Comparison of ENCODE assay signal across 16 cellular contexts in genomic region chr11:101706541-101706940, GRCh38.
A peak's percentile ranks its signal among the peaks of the same experiment; 100 is the strongest.
DNase-seq lines count a peak whose midpoint lies in the region; ATAC-seq and TF ChIP-seq lines count a peak whose summit lies in the region.
"Had no signal": no experiment of that assay in that cellular context is flagged by ENCODE, and none has a peak within 500 bp of the region (broad histone marks: within the 10 kb centered on the region; RNA-seq: fewer than 3 reads in every experiment).

No MANE protein-coding gene starts in this region.

- H3K9ac ChIP-seq in mesenchymal stem cell (ENCODE audit: low read length): no peak overlapping the region

- BruUV-seq in PC-9 (replicated peaks; lab: Mats Ljungman, UMichigan): no TSS peak

- no peak overlapping the region for H2BK12ac ChIP-seq in mesenchymal stem cell (ENCODE audit: low read length in 2 of 2)

- POLR2A ChIA-PET in PC-9 (lab: Charles Lee; ENCODE audit: unreplicated experiment): no interaction called here

- H3K9me2 ChIP-seq in PC-9 (ENCODE audit: insufficient read depth): no peaks in the 10 kb centered on the region

- no peak overlapping the region for H3K23ac ChIP-seq in mesenchymal stem cell (ENCODE audit: low read length in 2 of 2)

- DNase-seq in Caki2 (ENCODE audit: low read depth) (peak; percentile 16), PC-9 (peak in 1 of 2 experiments; percentile 60), epithelial cell of esophagus (ENCODE audit: low read depth) (peak; percentile 85), mesenchymal stem cell (peak; percentile 81), GM10266 (ENCODE audit: extremely low spot score) (no peak), Right ventricle myocardium superior (no peak)
- DNase-seq: activated CD8-positive, alpha-beta T cell treated with anti-CD3 and anti-CD28 coated beads for 36 hours; left colon; NCI-H1092 treated with DMSO at 0.1 percent for 48 hours; T-cell; testis; WERI-Rb-1 had no signal

- H3K4me1 ChIP-seq in PC-9 (replicated peaks; ENCODE audit: insufficient read depth): peaks cover 11% of the 10 kb centered on the region
- H3K4me1 ChIP-seq in mesenchymal stem cell (ENCODE audit: control insufficient read depth, insufficient read depth, low read depth, low read length): peaks cover 5% of the 10 kb centered on the region
- H3K4me1 ChIP-seq: testis had no signal

- no peaks in the 10 kb centered on the region for H3K79me1 ChIP-seq in mesenchymal stem cell (replicated peaks; ENCODE audit: low read length, poor library complexity, severe bottlenecking)

- H3F3A ChIP-seq in PC-9 (ENCODE audit: insufficient read depth, low read depth): no peaks in the 10 kb centered on the region

- no peak overlapping the region for H3K14ac ChIP-seq in mesenchymal stem cell (ENCODE audit: low read length in 2 of 2)

- H2BK5ac ChIP-seq in mesenchymal stem cell (ENCODE audit: low read depth, low read length, poor library complexity, severe bottlenecking): no peak overlapping the region

- no peaks in the 10 kb centered on the region for H3K79me2 ChIP-seq in PC-9 (ENCODE audit: low read depth)

- H3K27me3 ChIP-seq in PC-9 (ENCODE audit: insufficient read depth, low read depth): no peaks in the 10 kb centered on the region
- no peaks in the 10 kb centered on the region for H3K27me3 ChIP-seq in mesenchymal stem cell (ENCODE audit: control insufficient read depth in 1 of 2, insufficient read depth in 1 of 2, low read length in 2 of 2)
- H3K27me3 ChIP-seq: testis had no signal

- H3K4me3 ChIP-seq in PC-9 (no peak overlapping the region), epithelial cell of esophagus (ENCODE audit: low read length) (no peak overlapping the region), mesenchymal stem cell (ENCODE audit: insufficient read depth in 1 of 2, low read depth in 1 of 2, low read length in 2 of 2) (no peak overlapping the region)
- H3K4me3 ChIP-seq: skin epidermis, testis had no signal

- no peaks in the 10 kb centered on the region for H4K20me1 ChIP-seq in PC-9 (ENCODE audit: insufficient read depth)

- H3K27ac ChIP-seq in PC-9: no peak overlapping the region
- no peak overlapping the region for H3K27ac ChIP-seq in mesenchymal stem cell (ENCODE audit: low read length, poor library complexity, severe bottlenecking)
- H3K27ac ChIP-seq: skin epidermis, testis, WERI-Rb-1 had no signal

- H4K91ac ChIP-seq in mesenchymal stem cell (ENCODE audit: low read length): no peak overlapping the region

- no peak overlapping the region for H2BK15ac ChIP-seq in mesenchymal stem cell (ENCODE audit: low read depth, poor library complexity, severe bottlenecking)

- ATAC-seq in HG03196 (IDR thresholded peaks at IDR 0.05; ENCODE audit: unreplicated experiment) (no peak), GM19395 (IDR thresholded peaks at IDR 0.05; ENCODE audit: unreplicated experiment) (no peak), Right ventricle myocardium superior (ENCODE audit: poor library complexity) (no peak)
- ATAC-seq: activated CD8-positive, alpha-beta T cell treated with anti-CD3 and anti-CD28 coated beads for 36 hours; left colon; Panc1; T-cell had no signal

- no peak overlapping the region for H4K8ac ChIP-seq in mesenchymal stem cell (ENCODE audit: low read length)

- H2AFZ ChIP-seq in PC-9 (no peak overlapping the region), mesenchymal stem cell (ENCODE audit: low read depth, low read length) (no peak overlapping the region)

- H3K9me3 ChIP-seq in PC-9 (ENCODE audit: insufficient read depth, low read depth): no peaks in the 10 kb centered on the region
- no peaks in the 10 kb centered on the region for H3K9me3 ChIP-seq in mesenchymal stem cell (ENCODE audit: control insufficient read depth, low read length)
- H3K9me3 ChIP-seq: testis had no signal

- H3K36me3 ChIP-seq in PC-9 (ENCODE audit: low read depth) (no peaks in the 10 kb centered on the region), mesenchymal stem cell (ENCODE audit: control insufficient read depth in 1 of 2, insufficient read depth in 2 of 2, low read depth in 1 of 2, low read length in 2 of 2) (no peaks in the 10 kb centered on the region)
- H3K36me3 ChIP-seq: WERI-Rb-1 had no signal

- TF ChIP-seq CTCF in PC-9 (conservative IDR thresholded peaks at IDR 0.05): no peak
- no peak for TF ChIP-seq CTCF in epithelial cell of esophagus (IDR thresholded peaks at IDR 0.05; ENCODE audit: insufficient read depth, low read depth, low read length, missing control alignments)
- TF ChIP-seq CTCF in GM10266 (IDR thresholded peaks at IDR 0.05; ENCODE audit: control insufficient read depth, insufficient read depth, low read depth, missing control alignments): no peak

- H3K18ac ChIP-seq in mesenchymal stem cell (ENCODE audit: low read depth in 1 of 2, low read length in 2 of 2): no peak overlapping the region

- no peak overlapping the region for H2AK5ac ChIP-seq in mesenchymal stem cell (ENCODE audit: low read length, severe bottlenecking)

- peak overlapping the region; percentile 6; the same call in 1 of the 2 replicates for H3K4me2 ChIP-seq in PC-9
- no peak overlapping the region for H3K4me2 ChIP-seq in mesenchymal stem cell (ENCODE audit: low read length, poor library complexity, severe bottlenecking)

- no peak overlapping the region for H3K4ac ChIP-seq in mesenchymal stem cell (ENCODE audit: low read depth in 1 of 2, low read length in 2 of 2)

- no peak overlapping the region for H2BK120ac ChIP-seq in mesenchymal stem cell (ENCODE audit: low read depth, low read length)

- WGBS in mesenchymal stem cell: 7% methylated on average over 2 of the region's 2 CpGs

- CTCF ChIA-PET in PC-9 (lab: Charles Lee): no interaction called here

- in situ Hi-C loops in Caki2 (cut with HindIII; ENCODE audit: low pct_unique_long_range_greater_than_20kb, low sequenced_read_pairs): no loop called here

- intact Hi-C loops in PC-9 (cut with micrococcal nuclease; ENCODE audit: unreplicated experiment) (no loop called here), Right ventricle myocardium superior (cut with DNase I) (no loop called here)

Comparison
In these comparisons a context has a peak if more than half of its experiments do, and no peak if none do; other contexts are left out.
1. DNase-seq: peak in Caki2 (single experiment), epithelial cell of esophagus (single experiment) and mesenchymal stem cell (single experiment); none in GM10266 (single experiment) and Right ventricle myocardium superior (single experiment).